6 cellular contexts compared by ENCODE assay signal in the genomic region with DNA sequence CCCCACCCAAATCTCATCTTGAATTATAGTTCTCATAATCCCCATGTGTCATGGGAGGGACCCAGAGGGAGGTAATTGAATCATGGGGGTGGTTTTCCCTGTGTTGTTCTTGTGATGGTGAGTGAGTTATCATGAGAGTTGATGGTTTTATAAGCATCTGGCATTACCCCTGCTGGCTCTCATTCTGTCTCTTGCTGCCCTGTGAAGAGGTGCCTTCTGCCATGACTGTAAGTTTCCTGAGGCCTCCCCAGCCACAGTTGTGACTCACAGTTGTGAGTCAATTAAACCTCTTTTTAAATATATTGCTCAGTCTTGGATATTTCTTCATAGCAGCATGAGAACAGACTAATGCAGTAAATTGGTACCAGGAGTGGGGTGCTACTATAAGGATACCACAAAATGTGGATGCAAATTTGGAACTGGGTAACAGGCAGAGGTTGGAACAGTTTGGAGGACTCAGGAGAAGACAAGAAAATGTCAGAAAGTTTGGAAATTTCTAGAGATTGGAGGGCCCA. TPM values are rescaled to one million over a fixed set of nuclear protein-coding genes. Genes with fewer than 3 reads are reported as not detected.
"Had no signal": no experiment of that assay in that cellular context is flagged by ENCODE, and none has a peak within 500 bp of the region (broad histone marks: within the 10 kb centered on the region; RNA-seq: fewer than 3 reads in every experiment).

No MANE protein-coding gene starts in this region.

RNA-seq across cellular contexts. Expression of gene GYPE, which starts 46.2 kb away (rescaled TPM):
- total RNA-seq: ascending aorta, astrocyte, body of pancreas, bronchial epithelial cell, cardiac muscle cell, chondrocyte had no signal
